ENCODE assay signal across 8 cellular contexts in genomic region chr20:46688151-46689081, GRCh38. TPM values are rescaled to one million over a fixed set of nuclear protein-coding genes. Genes with fewer than 3 reads are reported as not detected.
DNase-seq lines count a peak whose midpoint lies in the region; ATAC-seq and TF ChIP-seq lines count a peak whose summit lies in the region.

No MANE protein-coding gene starts in this region.

- no peak for TF ChIP-seq RAD21 in Ishikawa (IDR thresholded peaks at IDR 0.05; ENCODE audit: low read depth)

- TF ChIP-seq CTCF in astrocyte of the cerebellum (IDR thresholded peaks at IDR 0.05; ENCODE audit: low read depth, low read length, missing control alignments): no peak

- peaks cover 46% of the 10 kb centered on the region for H3K4me1 ChIP-seq in CD8-positive, alpha-beta memory T cell (ENCODE audit: insufficient read depth, low read length)

- peak overlapping the region; percentile 74 to 96 (median 92) for H3K27ac Mint-ChIP-seq in CD8-positive, alpha-beta memory T cell

- no peak for TF ChIP-seq EP300 in Ishikawa (IDR thresholded peaks at IDR 0.05; ENCODE audit: borderline replicate concordance)

- no peaks in the 10 kb centered on the region for H3K9me3 Mint-ChIP-seq in CD8-positive, alpha-beta memory T cell

- peak overlapping the region; percentile 96 for H3K4me3 ChIP-seq in CD8-positive, alpha-beta memory T cell (ENCODE audit: low read length)
- peak overlapping the region; percentile 61 for H3K4me3 ChIP-seq in astrocyte of the cerebellum (ENCODE audit: low read depth, low read length)

- DNase-seq in CD8-positive, alpha-beta memory T cell: no peak
- DNase-seq in astrocyte of the cerebellum (ENCODE audit: low read depth) (no peak), left colon (no peak), posterior vena cava (ENCODE audit: low spot score) (no peak), LoVo (ENCODE audit: low spot score) (no peak), NOMO-1 treated with dmso at 0.1 percent for 144 hours (lab: John Stamatoyannopoulos, UW; ENCODE audit: unreplicated experiment) (no peak)

- in situ Hi-C loops in astrocyte of the cerebellum (cut with HindIII; ENCODE audit: low sequenced_read_pairs): no loop called here

- H3K36me3 Mint-ChIP-seq in CD8-positive, alpha-beta memory T cell: peaks cover 0 to 45% (median 10%) of the 10 kb centered on the region in 3 donors

- POLR2A ChIA-PET in CD8-positive, alpha-beta memory T cell (lab: Charles Lee): interaction anchor here (1.0 kb wide), 1 partner anchor 716 kb away, joined by 3 read pairs; the partner anchor contains the start of gene ZNF335

- peak overlapping the region; percentile 93 to 98 (median 94) for H3K4me3 Mint-ChIP-seq in CD8-positive, alpha-beta memory T cell

- intact Hi-C loops in left colon (cut with DNase I, micrococcal nuclease) (loop anchor here (10.0 kb wide), 2 partner anchors 124 to 164 kb away; no protein-coding TSS in a partner anchor), posterior vena cava (cut with DNase I) (no loop called here)

- peak overlapping the region; percentile 81 for H3K27ac ChIP-seq in CD8-positive, alpha-beta memory T cell (ENCODE audit: low read depth, low read length)
- H3K27ac ChIP-seq in temporal lobe (ENCODE audit: low read depth, low read length): peak overlapping the region; percentile 70

- H3K27me3 Mint-ChIP-seq in CD8-positive, alpha-beta memory T cell: peaks cover 0 to 2% of the 10 kb centered on the region in 2 donors

- H3K36me3 ChIP-seq in CD8-positive, alpha-beta memory T cell (ENCODE audit: insufficient read depth, low read length): no peaks in the 10 kb centered on the region

- CTCF ChIA-PET in CD8-positive, alpha-beta memory T cell (lab: Charles Lee): interaction anchor here (0.8 to 1.3 kb wide), 2 partner anchors 8 to 173 kb away, joined by 3 to 6 read pairs; no protein-coding TSS in a partner anchor

- no peaks in the 10 kb centered on the region for H3K27me3 ChIP-seq in CD8-positive, alpha-beta memory T cell (ENCODE audit: insufficient read depth, low read length, poor library complexity, severe bottlenecking)

- ATAC-seq in left colon: peak; percentile 6

- H3K4me1 Mint-ChIP-seq in CD8-positive, alpha-beta memory T cell: peaks cover 49 to 67% (median 60%) of the 10 kb centered on the region in 3 donors

- no peaks in the 10 kb centered on the region for H3K9me3 ChIP-seq in CD8-positive, alpha-beta memory T cell (ENCODE audit: low read length)

TF ChIP-seq in Ishikawa, 13 proteins besides CTCF, POLR2A, EP300 and RAD21:
- TF ChIP-seq CEBPB (IDR thresholded peaks at IDR 0.05): no peak
- no peak for TF ChIP-seq CREB1 (IDR thresholded peaks at IDR 0.05; ENCODE audit: low read depth)
- no peak for TF ChIP-seq YY1 (IDR thresholded peaks at IDR 0.05; ENCODE audit: low read depth)
- peak; percentile 74; the same call in 1 of the 2 replicates for TF ChIP-seq MAX (IDR thresholded peaks at IDR 0.05)
- no peak for TF ChIP-seq TEAD4 (IDR thresholded peaks at IDR 0.05)
- TF ChIP-seq USF1 (IDR thresholded peaks at IDR 0.05): peak; percentile 73
- no peak for TF ChIP-seq TAF1 (IDR thresholded peaks at IDR 0.05; ENCODE audit: low read depth)
- no peak for TF ChIP-seq ZBTB7A (IDR thresholded peaks at IDR 0.05; ENCODE audit: low read depth)
- TF ChIP-seq REST (IDR thresholded peaks at IDR 0.05; ENCODE audit: low read depth): no peak
- no peak for TF ChIP-seq EGR1 (IDR thresholded peaks at IDR 0.05)
- no peak for TF ChIP-seq TCF12 (IDR thresholded peaks at IDR 0.05; ENCODE audit: low read depth)
- TF ChIP-seq NFIC (IDR thresholded peaks at IDR 0.05): no peak
- no peak for TF ChIP-seq FOXM1 (IDR thresholded peaks at IDR 0.05; ENCODE audit: borderline replicate concordance, low read depth)
TF ChIP-seq in Ishikawa: peak in this region for 2.

RNA-seq across cellular contexts. Expression of gene TP53RK, which starts 0.8 kb away (rescaled TPM):
- 10 to 100 TPM; 16.6 to 17.4 TPM for total RNA-seq in CD8-positive, alpha-beta memory T cell
- polyA plus RNA-seq in CD8-positive, alpha-beta memory T cell: 14.1 TPM
- 1 to 10 TPM; 7.9 to 9.5 TPM for total RNA-seq in left colon
- total RNA-seq in temporal lobe: 41.8 TPM
- total RNA-seq in posterior vena cava: 10 to 100 TPM in 1 of 2 donors, 1 to 10 TPM in 1; 9.5 to 12.4 TPM

RNA-seq across cellular contexts. Expression of gene SLC2A10, which starts 21.0 kb away (rescaled TPM):
- total RNA-seq in CD8-positive, alpha-beta memory T cell: not detected
- polyA plus RNA-seq in CD8-positive, alpha-beta memory T cell: 0.05 TPM
- 10 to 100 TPM; 29.1 to 29.6 TPM for total RNA-seq in left colon
- total RNA-seq in temporal lobe: 5.4 TPM
- 10 to 100 TPM; 14.2 to 19.2 TPM for total RNA-seq in posterior vena cava

RNA-seq across cellular contexts. Expression of gene SLC13A3, which starts 37.2 kb away (rescaled TPM):
- total RNA-seq in CD8-positive, alpha-beta memory T cell: under 1 TPM in 1 of 2 experiments, not detected in 1; 0.11 TPM
- not detected for polyA plus RNA-seq in CD8-positive, alpha-beta memory T cell
- total RNA-seq in left colon (under 1 TPM; 0.39 to 0.92 TPM), temporal lobe (7.9 TPM), posterior vena cava (1 to 10 TPM; 1.7 to 2.3 TPM)

Comparison
In these comparisons a context has a peak if more than half of its experiments do, and no peak if none do; other contexts are left out.
1. intact Hi-C loops: an anchor here in left colon (10.0 kb wide); none called in posterior vena cava.